In the genomic region with DNA sequence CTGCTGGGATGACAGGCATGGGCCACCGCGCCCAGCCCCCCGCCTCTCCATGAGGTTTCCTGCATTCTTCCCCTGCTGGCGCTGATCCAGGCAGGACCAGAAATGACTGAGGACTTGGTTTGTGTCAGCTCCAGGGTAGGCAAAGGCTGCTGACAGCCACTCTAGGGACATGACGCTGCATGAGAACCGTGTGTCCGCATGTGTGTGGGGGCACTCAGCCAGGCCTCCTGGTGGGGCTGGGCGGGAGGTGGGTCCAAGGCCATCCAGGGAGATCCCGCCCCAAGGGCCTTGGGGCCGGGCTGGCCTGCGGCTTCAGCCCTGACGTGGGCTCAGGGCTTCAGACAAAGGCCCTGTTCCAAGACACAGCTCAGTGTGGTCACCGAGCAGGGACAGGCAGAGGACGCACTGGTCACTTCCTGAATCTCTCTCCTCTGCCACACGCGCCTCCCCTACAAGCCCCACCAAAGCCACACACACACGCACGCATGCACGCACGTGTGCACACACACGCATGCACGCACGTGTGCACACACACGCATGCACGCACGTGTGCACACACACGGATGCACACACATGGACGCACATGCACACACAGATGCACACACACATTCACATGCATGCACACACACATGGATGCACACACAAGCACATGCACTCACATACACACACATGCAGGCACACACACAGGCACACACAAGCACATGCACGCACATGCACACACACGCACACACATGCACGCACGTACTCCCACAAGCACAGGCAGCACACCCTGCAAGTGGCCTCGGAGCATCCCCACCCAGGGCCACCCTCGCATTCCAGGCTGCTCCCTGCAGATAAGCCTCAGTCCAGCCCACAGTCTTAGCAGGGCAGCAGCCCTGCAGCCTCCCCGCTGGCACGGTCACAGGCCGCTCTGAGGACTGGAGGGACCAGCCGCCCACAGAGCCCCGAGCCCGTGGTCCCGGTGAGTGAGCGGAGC, we compare ENCODE assay signal across 1 cellular context.
TF ChIP-seq lines count a peak whose summit lies in the region.

No MANE protein-coding gene starts in this region.

TF ChIP-seq in WTC11, 78 proteins besides CTCF, POLR2A, EP300 and RAD21 (continued from another document):
- TF ChIP-seq, protein P1, sequence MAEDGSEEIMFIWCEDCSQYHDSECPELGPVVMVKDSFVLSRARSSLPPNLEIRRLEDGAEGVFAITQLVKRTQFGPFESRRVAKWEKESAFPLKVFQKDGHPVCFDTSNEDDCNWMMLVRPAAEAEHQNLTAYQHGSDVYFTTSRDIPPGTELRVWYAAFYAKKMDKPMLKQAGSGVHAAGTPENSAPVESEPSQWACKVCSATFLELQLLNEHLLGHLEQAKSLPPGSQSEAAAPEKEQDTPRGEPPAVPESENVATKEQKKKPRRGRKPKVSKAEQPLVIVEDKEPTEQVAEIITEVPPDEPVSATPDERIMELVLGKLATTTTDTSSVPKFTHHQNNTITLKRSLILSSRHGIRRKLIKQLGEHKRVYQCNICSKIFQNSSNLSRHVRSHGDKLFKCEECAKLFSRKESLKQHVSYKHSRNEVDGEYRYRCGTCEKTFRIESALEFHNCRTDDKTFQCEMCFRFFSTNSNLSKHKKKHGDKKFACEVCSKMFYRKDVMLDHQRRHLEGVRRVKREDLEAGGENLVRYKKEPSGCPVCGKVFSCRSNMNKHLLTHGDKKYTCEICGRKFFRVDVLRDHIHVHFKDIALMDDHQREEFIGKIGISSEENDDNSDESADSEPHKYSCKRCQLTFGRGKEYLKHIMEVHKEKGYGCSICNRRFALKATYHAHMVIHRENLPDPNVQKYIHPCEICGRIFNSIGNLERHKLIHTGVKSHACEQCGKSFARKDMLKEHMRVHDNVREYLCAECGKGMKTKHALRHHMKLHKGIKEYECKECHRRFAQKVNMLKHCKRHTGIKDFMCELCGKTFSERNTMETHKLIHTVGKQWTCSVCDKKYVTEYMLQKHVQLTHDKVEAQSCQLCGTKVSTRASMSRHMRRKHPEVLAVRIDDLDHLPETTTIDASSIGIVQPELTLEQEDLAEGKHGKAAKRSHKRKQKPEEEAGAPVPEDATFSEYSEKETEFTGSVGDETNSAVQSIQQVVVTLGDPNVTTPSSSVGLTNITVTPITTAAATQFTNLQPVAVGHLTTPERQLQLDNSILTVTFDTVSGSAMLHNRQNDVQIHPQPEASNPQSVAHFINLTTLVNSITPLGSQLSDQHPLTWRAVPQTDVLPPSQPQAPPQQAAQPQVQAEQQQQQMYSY (CRISPR knock-in tag; IDR thresholded peaks at IDR 0.05): no peak
- TF ChIP-seq, protein P2, sequence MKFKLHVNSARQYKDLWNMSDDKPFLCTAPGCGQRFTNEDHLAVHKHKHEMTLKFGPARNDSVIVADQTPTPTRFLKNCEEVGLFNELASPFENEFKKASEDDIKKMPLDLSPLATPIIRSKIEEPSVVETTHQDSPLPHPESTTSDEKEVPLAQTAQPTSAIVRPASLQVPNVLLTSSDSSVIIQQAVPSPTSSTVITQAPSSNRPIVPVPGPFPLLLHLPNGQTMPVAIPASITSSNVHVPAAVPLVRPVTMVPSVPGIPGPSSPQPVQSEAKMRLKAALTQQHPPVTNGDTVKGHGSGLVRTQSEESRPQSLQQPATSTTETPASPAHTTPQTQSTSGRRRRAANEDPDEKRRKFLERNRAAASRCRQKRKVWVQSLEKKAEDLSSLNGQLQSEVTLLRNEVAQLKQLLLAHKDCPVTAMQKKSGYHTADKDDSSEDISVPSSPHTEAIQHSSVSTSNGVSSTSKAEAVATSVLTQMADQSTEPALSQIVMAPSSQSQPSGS (CRISPR knock-in tag; IDR thresholded peaks at IDR 0.05; ENCODE audit: borderline replicate concordance, low read depth): no peak
- TF ChIP-seq ZNF317 (CRISPR knock-in tag; IDR thresholded peaks at IDR 0.05; ENCODE audit: borderline replicate concordance, low read depth) (no peak), MYBL2 (CRISPR knock-in tag; IDR thresholded peaks at IDR 0.05) (no peak), JAZF1 (CRISPR knock-in tag; IDR thresholded peaks at IDR 0.05) (no peak), TP53 (CRISPR knock-in tag; IDR thresholded peaks at IDR 0.05) (no peak), MXD4 (CRISPR knock-in tag; IDR thresholded peaks at IDR 0.05; ENCODE audit: borderline replicate concordance) (no peak), ZNF138 (CRISPR knock-in tag; conservative IDR thresholded peaks at IDR 0.05) (no peak), ZNF423 (CRISPR knock-in tag; IDR thresholded peaks at IDR 0.05) (no peak), GABPB1 (CRISPR knock-in tag; IDR thresholded peaks at IDR 0.05) (no peak), CREB1 (CRISPR knock-in tag; IDR thresholded peaks at IDR 0.05) (no peak)
- TF ChIP-seq, protein P3, sequence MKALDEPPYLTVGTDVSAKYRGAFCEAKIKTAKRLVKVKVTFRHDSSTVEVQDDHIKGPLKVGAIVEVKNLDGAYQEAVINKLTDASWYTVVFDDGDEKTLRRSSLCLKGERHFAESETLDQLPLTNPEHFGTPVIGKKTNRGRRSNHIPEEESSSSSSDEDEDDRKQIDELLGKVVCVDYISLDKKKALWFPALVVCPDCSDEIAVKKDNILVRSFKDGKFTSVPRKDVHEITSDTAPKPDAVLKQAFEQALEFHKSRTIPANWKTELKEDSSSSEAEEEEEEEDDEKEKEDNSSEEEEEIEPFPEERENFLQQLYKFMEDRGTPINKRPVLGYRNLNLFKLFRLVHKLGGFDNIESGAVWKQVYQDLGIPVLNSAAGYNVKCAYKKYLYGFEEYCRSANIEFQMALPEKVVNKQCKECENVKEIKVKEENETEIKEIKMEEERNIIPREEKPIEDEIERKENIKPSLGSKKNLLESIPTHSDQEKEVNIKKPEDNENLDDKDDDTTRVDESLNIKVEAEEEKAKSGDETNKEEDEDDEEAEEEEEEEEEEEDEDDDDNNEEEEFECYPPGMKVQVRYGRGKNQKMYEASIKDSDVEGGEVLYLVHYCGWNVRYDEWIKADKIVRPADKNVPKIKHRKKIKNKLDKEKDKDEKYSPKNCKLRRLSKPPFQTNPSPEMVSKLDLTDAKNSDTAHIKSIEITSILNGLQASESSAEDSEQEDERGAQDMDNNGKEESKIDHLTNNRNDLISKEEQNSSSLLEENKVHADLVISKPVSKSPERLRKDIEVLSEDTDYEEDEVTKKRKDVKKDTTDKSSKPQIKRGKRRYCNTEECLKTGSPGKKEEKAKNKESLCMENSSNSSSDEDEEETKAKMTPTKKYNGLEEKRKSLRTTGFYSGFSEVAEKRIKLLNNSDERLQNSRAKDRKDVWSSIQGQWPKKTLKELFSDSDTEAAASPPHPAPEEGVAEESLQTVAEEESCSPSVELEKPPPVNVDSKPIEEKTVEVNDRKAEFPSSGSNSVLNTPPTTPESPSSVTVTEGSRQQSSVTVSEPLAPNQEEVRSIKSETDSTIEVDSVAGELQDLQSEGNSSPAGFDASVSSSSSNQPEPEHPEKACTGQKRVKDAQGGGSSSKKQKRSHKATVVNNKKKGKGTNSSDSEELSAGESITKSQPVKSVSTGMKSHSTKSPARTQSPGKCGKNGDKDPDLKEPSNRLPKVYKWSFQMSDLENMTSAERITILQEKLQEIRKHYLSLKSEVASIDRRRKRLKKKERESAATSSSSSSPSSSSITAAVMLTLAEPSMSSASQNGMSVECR (CRISPR knock-in tag; IDR thresholded peaks at IDR 0.05; ENCODE audit: borderline replicate concordance): no peak
- TF ChIP-seq, protein P4, sequence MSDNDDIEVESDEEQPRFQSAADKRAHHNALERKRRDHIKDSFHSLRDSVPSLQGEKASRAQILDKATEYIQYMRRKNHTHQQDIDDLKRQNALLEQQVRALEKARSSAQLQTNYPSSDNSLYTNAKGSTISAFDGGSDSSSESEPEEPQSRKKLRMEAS (CRISPR knock-in tag; IDR thresholded peaks at IDR 0.05): no peak
- TF ChIP-seq, protein P5, sequence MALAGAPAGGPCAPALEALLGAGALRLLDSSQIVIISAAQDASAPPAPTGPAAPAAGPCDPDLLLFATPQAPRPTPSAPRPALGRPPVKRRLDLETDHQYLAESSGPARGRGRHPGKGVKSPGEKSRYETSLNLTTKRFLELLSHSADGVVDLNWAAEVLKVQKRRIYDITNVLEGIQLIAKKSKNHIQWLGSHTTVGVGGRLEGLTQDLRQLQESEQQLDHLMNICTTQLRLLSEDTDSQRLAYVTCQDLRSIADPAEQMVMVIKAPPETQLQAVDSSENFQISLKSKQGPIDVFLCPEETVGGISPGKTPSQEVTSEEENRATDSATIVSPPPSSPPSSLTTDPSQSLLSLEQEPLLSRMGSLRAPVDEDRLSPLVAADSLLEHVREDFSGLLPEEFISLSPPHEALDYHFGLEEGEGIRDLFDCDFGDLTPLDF (CRISPR knock-in tag; IDR thresholded peaks at IDR 0.05): no peak
- TF ChIP-seq, protein P6, sequence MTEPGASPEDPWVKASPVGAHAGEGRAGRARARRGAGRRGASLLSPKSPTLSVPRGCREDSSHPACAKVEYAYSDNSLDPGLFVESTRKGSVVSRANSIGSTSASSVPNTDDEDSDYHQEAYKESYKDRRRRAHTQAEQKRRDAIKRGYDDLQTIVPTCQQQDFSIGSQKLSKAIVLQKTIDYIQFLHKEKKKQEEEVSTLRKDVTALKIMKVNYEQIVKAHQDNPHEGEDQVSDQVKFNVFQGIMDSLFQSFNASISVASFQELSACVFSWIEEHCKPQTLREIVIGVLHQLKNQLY (CRISPR knock-in tag; IDR thresholded peaks at IDR 0.05): no peak
- TF ChIP-seq, protein P7, sequence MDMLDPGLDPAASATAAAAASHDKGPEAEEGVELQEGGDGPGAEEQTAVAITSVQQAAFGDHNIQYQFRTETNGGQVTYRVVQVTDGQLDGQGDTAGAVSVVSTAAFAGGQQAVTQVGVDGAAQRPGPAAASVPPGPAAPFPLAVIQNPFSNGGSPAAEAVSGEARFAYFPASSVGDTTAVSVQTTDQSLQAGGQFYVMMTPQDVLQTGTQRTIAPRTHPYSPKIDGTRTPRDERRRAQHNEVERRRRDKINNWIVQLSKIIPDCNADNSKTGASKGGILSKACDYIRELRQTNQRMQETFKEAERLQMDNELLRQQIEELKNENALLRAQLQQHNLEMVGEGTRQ (CRISPR knock-in tag; IDR thresholded peaks at IDR 0.05): no peak
- TF ChIP-seq, protein P8, sequence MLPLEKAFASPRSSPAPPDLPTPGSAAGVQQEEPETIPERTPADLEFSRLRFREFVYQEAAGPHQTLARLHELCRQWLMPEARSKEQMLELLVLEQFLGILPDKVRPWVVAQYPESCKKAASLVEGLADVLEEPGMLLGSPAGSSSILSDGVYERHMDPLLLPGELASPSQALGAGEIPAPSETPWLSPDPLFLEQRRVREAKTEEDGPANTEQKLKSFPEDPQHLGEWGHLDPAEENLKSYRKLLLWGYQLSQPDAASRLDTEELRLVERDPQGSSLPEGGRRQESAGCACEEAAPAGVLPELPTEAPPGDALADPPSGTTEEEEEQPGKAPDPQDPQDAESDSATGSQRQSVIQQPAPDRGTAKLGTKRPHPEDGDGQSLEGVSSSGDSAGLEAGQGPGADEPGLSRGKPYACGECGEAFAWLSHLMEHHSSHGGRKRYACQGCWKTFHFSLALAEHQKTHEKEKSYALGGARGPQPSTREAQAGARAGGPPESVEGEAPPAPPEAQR (CRISPR knock-in tag; IDR thresholded peaks at IDR 0.05): no peak
